25 cellular contexts compared by ENCODE assay signal in the genomic region with DNA sequence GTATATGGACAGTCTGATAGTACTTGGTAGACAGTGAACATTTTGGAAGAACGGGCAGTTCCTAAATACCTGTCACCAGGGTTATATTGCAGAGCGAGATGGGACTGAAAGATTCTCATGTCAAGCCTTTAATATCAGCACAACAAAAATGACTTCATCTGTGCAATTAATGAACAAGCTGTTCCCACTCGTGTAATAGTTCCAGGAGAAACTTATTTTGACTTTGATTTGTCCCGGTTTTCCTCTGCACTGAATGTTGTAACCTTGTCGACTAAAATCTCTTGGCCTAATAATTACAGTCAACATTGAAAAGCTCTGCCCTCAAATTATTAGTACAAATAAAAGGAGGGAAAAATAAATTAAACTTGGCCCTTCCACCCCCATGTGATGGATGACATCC.
"Had no signal": no experiment of that assay in that cellular context is flagged by ENCODE, and none has a peak within 500 bp of the region (broad histone marks: within the 10 kb centered on the region; RNA-seq: fewer than 3 reads in every experiment).

No MANE protein-coding gene starts in this region.

- H3K9ac ChIP-seq: neural progenitor cell, parathyroid adenoma had no signal

- H3K4me1 ChIP-seq: parathyroid adenoma, psoas muscle, right lobe of liver, tibial nerve had no signal

- H3K79me2 ChIP-seq: hepatocyte, parathyroid adenoma had no signal

- H3K36me3 ChIP-seq: heart right ventricle, neural progenitor cell, neutrophil, right lobe of liver, tibial nerve had no signal

- H3K4me2 ChIP-seq: hepatocyte, neural progenitor cell, smooth muscle cell had no signal

- H3K27ac ChIP-seq: hepatocyte, neural progenitor cell, neutrophil, parathyroid adenoma, psoas muscle, right lobe of liver, tibial nerve had no signal

- H3K9me3 ChIP-seq: heart right ventricle, neutrophil, psoas muscle, right lobe of liver, tibial nerve had no signal

- DNase-seq: heart right ventricle; islet precursor cell; mesendoderm; naive B cell; natural killer cell; nephron progenitor cell; occipital lobe; psoas muscle; right lobe of liver; stimulated activated CD4-positive, alpha-beta T cell treated with anti-CD3 and anti-CD28 coated beads, Interleukin-1b, Interleukin-23, amount 100 ng/mL, for 48 hours; stimulated activated CD4-positive, alpha-beta T cell treated with anti-CD3 and anti-CD28 coated beads, Interleukin-2, amount 100 ng/mL, for 48 hours; stimulated activated CD4-positive, alpha-beta T cell treated with anti-CD3 and anti-CD28 coated beads, Interleukin-4, amount 100 ng/mL, for 4 hours; stimulated activated CD8-positive, alpha-beta memory T cell treated with anti-CD3 and anti-CD28 coated beads, Interleukin-4, amount 100 ng/mL, for 48 hours; stimulated activated naive CD4-positive, alpha-beta T cell treated with Interleukin-2 at 50 U/mL for 16 hours; stimulated activated naive CD8-positive, alpha-beta T cell treated with anti-CD3 and anti-CD28 coated beads, Interleukin-15, amount 100 ng/mL, for 72 hours; substantia nigra had no signal

- ATAC-seq: left lobe of liver; natural killer cell; psoas muscle; right lobe of liver; stimulated activated memory B cell treated with anti-CD40 and anti-IgM and Interleukin-4, amounts not matched to agents 10 μg/mL and 1 μg/mL and 100 μg/mL, for 72 hours; stimulated activated naive CD8-positive, alpha-beta T cell treated with anti-CD3 and anti-CD28 coated beads, Interleukin-15, amount 100 ng/mL, for 72 hours had no signal

- H2AFZ ChIP-seq: hepatocyte, neural progenitor cell had no signal

- H3K4me3 ChIP-seq: heart right ventricle, hepatocyte, lung, neural progenitor cell, psoas muscle, right lobe of liver, smooth muscle cell, tibial nerve had no signal

- H3K27me3 ChIP-seq: heart right ventricle, hepatocyte, neural progenitor cell, neutrophil, right lobe of liver, tibial nerve had no signal
